30 cellular contexts compared by ENCODE assay signal in genomic region chr7:17359610-17360009, GRCh38.
"Had no signal": no experiment of that assay in that cellular context is flagged by ENCODE, and none has a peak within 500 bp of the region (broad histone marks: within the 10 kb centered on the region; RNA-seq: fewer than 3 reads in every experiment).

No MANE protein-coding gene starts in this region.

- H3K36me3 ChIP-seq: neural progenitor cell, neutrophil, ovary, right lobe of liver, sigmoid colon, transverse colon, upper lobe of left lung, uterus had no signal

- DNase-seq: naive B cell; naive thymus-derived CD8-positive, alpha-beta T cell; nephron progenitor cell; nucleus accumbens; ovary; psoas muscle; right cardiac atrium; right lobe of liver; sigmoid colon; small intestine; stimulated activated CD4-positive, alpha-beta T cell treated with anti-CD3 and anti-CD28 coated beads, Interleukin-15, amount 100 ng/mL, for 24 hours; stimulated activated CD4-positive, alpha-beta T cell treated with anti-CD3 and anti-CD28 coated beads, Interleukin-2, amount 100 ng/mL, for 24 hours; stimulated activated CD4-positive, alpha-beta T cell treated with anti-CD3 and anti-CD28 coated beads, Interleukin-2, amount 100 ng/mL, for 48 hours; stimulated activated CD4-positive, alpha-beta T cell treated with anti-CD3 and anti-CD28 coated beads, Interleukin-4, amount 100 ng/mL, for 24 hours; stimulated activated naive CD4-positive, alpha-beta T cell; stimulated activated naive CD8-positive, alpha-beta T cell treated with anti-CD3 and anti-CD28 coated beads, Interleukin-15, amount 100 ng/mL, for 72 hours; stimulated activated naive CD8-positive, alpha-beta T cell treated with anti-CD3 and anti-CD28 coated beads, Interleukin-15, Interleukin-2, amounts not matched to agents 100 U/mL and 50 U/mL, for 24 hours; substantia nigra; testis; tibial artery; transverse colon; upper lobe of left lung; uterus had no signal

- H3K27ac Mint-ChIP-seq: naive B cell; naive thymus-derived CD8-positive, alpha-beta T cell; natural killer cell treated with Interleukin-12 subunit alpha and Interleukin-12 subunit beta and Interleukin-15 and Interleukin-18, amount 100 ng/mL, for 72 hours; nephron progenitor cell; neural progenitor cell; stimulated activated effector memory CD8-positive, alpha-beta T cell treated with anti-CD3 and anti-CD28 coated beads, Interleukin-12 subunit alpha, Interleukin-12 subunit beta, amount 100 ng/mL, for 72 hours; stimulated activated naive CD8-positive, alpha-beta T cell treated with anti-CD3 and anti-CD28 coated beads, Interleukin-15, amount 100 ng/mL, for 72 hours had no signal

- H3K9me3 Mint-ChIP-seq: natural killer cell treated with Interleukin-12 subunit alpha and Interleukin-12 subunit beta and Interleukin-15 and Interleukin-18, amount 100 ng/mL, for 72 hours; nephron progenitor cell; neural progenitor cell had no signal

- H3K27me3 Mint-ChIP-seq: naive B cell; natural killer cell treated with Interleukin-12 subunit alpha and Interleukin-12 subunit beta and Interleukin-15 and Interleukin-18, amount 100 ng/mL, for 72 hours; progenitor cell of endocrine pancreas; stimulated activated naive CD8-positive, alpha-beta T cell treated with anti-CD3 and anti-CD28 coated beads, Interleukin-15, amount 100 ng/mL, for 72 hours had no signal

- H3K27me3 ChIP-seq: neural progenitor cell, neutrophil, ovary, right lobe of liver, sigmoid colon, suprapubic skin, testis, tibial artery, transverse colon, upper lobe of left lung, uterus had no signal

- H3K9ac ChIP-seq: neural progenitor cell, parathyroid adenoma had no signal

- H3K4me3 ChIP-seq: neural progenitor cell, ovary, psoas muscle, right lobe of liver, sigmoid colon, suprapubic skin, testis, tibial artery, transverse colon, upper lobe of left lung, uterus had no signal

- H3K4me1 Mint-ChIP-seq: nephron progenitor cell; neural progenitor cell; stimulated activated effector memory CD8-positive, alpha-beta T cell treated with anti-CD3 and anti-CD28 coated beads, Interleukin-12 subunit alpha, Interleukin-12 subunit beta, amount 100 ng/mL, for 72 hours; stimulated activated naive CD8-positive, alpha-beta T cell treated with anti-CD3 and anti-CD28 coated beads, Interleukin-15, amount 100 ng/mL, for 72 hours had no signal

- H3K4me1 ChIP-seq: neural progenitor cell, parathyroid adenoma, psoas muscle, right lobe of liver, sigmoid colon, testis, tibial artery, transverse colon, upper lobe of left lung, uterus had no signal

- H3K27ac ChIP-seq: neural progenitor cell, neutrophil, ovary, parathyroid adenoma, psoas muscle, right lobe of liver, sigmoid colon, suprapubic skin, testis, tibial artery, transverse colon, upper lobe of left lung, uterus had no signal

- ATAC-seq: naive thymus-derived CD8-positive, alpha-beta T cell; psoas muscle; right cardiac atrium; right lobe of liver; stimulated activated effector memory CD8-positive, alpha-beta T cell treated with anti-CD3 and anti-CD28 coated beads, Interleukin-12 subunit alpha, Interleukin-12 subunit beta, amount 100 ng/mL, for 72 hours; stimulated activated naive CD8-positive, alpha-beta T cell treated with anti-CD3 and anti-CD28 coated beads, Interleukin-15, amount 100 ng/mL, for 72 hours; stimulated activated naive CD8-positive, alpha-beta T cell treated with anti-CD3 and anti-CD28 coated beads, Interleukin-15, Interleukin-2, amounts not matched to agents 100 U/mL and 50 U/mL, for 24 hours had no signal

- H2AFZ ChIP-seq: neural progenitor cell, parathyroid adenoma had no signal

- H3K79me2 ChIP-seq: parathyroid adenoma had no signal

- H3K4me2 ChIP-seq: neural progenitor cell had no signal

- H3K4me3 Mint-ChIP-seq: naive B cell; naive thymus-derived CD8-positive, alpha-beta T cell; natural killer cell treated with Interleukin-12 subunit alpha and Interleukin-12 subunit beta and Interleukin-15 and Interleukin-18, amount 100 ng/mL, for 72 hours; nephron progenitor cell; neural progenitor cell; stimulated activated effector memory CD8-positive, alpha-beta T cell treated with anti-CD3 and anti-CD28 coated beads, Interleukin-12 subunit alpha, Interleukin-12 subunit beta, amount 100 ng/mL, for 72 hours; stimulated activated naive CD8-positive, alpha-beta T cell treated with anti-CD3 and anti-CD28 coated beads, Interleukin-15, amount 100 ng/mL, for 72 hours had no signal

- H3K36me3 Mint-ChIP-seq: natural killer cell treated with Interleukin-12 subunit alpha and Interleukin-12 subunit beta and Interleukin-15 and Interleukin-18, amount 100 ng/mL, for 72 hours; neural progenitor cell; stimulated activated effector memory CD8-positive, alpha-beta T cell treated with anti-CD3 and anti-CD28 coated beads, Interleukin-12 subunit alpha, Interleukin-12 subunit beta, amount 100 ng/mL, for 72 hours had no signal

- H3K9me3 ChIP-seq: neutrophil, ovary, psoas muscle, right lobe of liver, suprapubic skin, testis, tibial artery, transverse colon, uterus had no signal
